ENCODE assay signal across 4 cellular contexts in the genomic region with DNA sequence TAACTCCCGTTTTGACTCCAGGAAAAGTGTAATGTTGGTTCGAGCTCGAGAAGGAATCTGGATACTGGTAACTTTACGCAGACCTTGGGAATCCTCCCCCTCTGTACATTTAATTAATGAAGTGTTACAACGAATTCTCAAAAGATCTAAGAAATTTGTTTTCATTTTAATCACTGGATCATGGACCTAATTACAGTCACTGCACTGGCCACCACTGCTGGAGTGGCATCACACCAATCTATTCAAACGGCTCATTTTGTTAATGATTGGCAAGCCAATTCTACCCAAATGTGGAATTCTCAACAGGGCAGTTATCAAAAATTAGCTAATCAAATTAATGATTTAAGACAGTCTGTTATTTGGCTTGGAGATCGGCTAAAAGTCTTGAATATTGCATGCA. TPM values are rescaled to one million over a fixed set of nuclear protein-coding genes. Genes with fewer than 3 reads are reported as not detected.
"Had no signal": no experiment of that assay in that cellular context is flagged by ENCODE, and none has a peak within 500 bp of the region (broad histone marks: within the 10 kb centered on the region; RNA-seq: fewer than 3 reads in every experiment).

No MANE protein-coding gene starts in this region.

RNA-seq across cellular contexts. Expression of a gene that starts 30.1 kb away (rescaled TPM):
- total RNA-seq: LHCN-M2, M059J, MCF 10A, NCI-H460 had no signal

RNA-seq across cellular contexts. Expression of a gene that starts 54.0 kb away (rescaled TPM):
- total RNA-seq: MCF 10A, NCI-H460 had no signal
